17 cellular contexts compared by ENCODE assay signal in genomic region chr17:42850964-42851363, GRCh38. TPM values are rescaled to one million over a fixed set of nuclear protein-coding genes. Genes with fewer than 3 reads are reported as not detected.
A peak's percentile ranks its signal among the peaks of the same experiment; 100 is the strongest.
DNase-seq lines count a peak whose midpoint lies in the region; ATAC-seq and TF ChIP-seq lines count a peak whose summit lies in the region.
"Had no signal": no experiment of that assay in that cellular context is flagged by ENCODE, and none has a peak within 500 bp of the region (broad histone marks: within the 10 kb centered on the region; RNA-seq: fewer than 3 reads in every experiment).

Gene AOC3, plus strand, starts transcription at chr17:42851199. Its CDS starts 145 bp downstream, at chr17:42851344.

- no peaks in the 10 kb centered on the region for H3K27me3 Mint-ChIP-seq in chondrocyte (ENCODE audit: low read depth)

- intact Hi-C loops in left colon (cut with DNase I, micrococcal nuclease) (no loop called here), posterior vena cava (cut with DNase I) (no loop called here)

- H3K79me2 ChIP-seq in MM.1S (ENCODE audit: low read length), result no peaks in the 10 kb centered on the region

- no peaks in the 10 kb centered on the region for H3K36me3 ChIP-seq in MM.1S (replicated peaks; ENCODE audit: insufficient read depth, low read length)

- H3K36me3 Mint-ChIP-seq in chondrocyte (ENCODE audit: low read depth), result peaks cover under 1% of the 10 kb centered on the region
- H3K36me3 Mint-ChIP-seq: natural killer cell treated with Interleukin-12 subunit alpha and Interleukin-12 subunit beta and Interleukin-15 and Interleukin-18, amount 100 ng/mL, for 72 hours had no signal

- no peaks in the 10 kb centered on the region for H3K9me3 Mint-ChIP-seq in chondrocyte (ENCODE audit: low read depth)
- H3K9me3 Mint-ChIP-seq: natural killer cell treated with Interleukin-12 subunit alpha and Interleukin-12 subunit beta and Interleukin-15 and Interleukin-18, amount 100 ng/mL, for 72 hours had no signal

- peaks cover 30% of the 10 kb centered on the region for H3K4me1 Mint-ChIP-seq in chondrocyte (ENCODE audit: low read depth)

- ATAC-seq in left colon, result no peak
- ATAC-seq: GM12878; natural killer cell treated with Interleukin-12 subunit alpha and Interleukin-12 subunit beta and Interleukin-15 and Interleukin-18, amount 100 ng/mL, for 72 hours; T-helper 17 cell had no signal

- no peak within 1 kb of the TSS for H3K4me2 ChIP-seq in MM.1S (ENCODE audit: low read depth, low read length)
- H3K4me2 ChIP-seq: BLaER1 had no signal

- no peaks in the 10 kb centered on the region for H3K9me3 ChIP-seq in MM.1S (replicated peaks; ENCODE audit: insufficient read depth, low read length)
- H3K9me3 ChIP-seq: BLaER1 had no signal

- H3K9ac ChIP-seq in MM.1S (ENCODE audit: low read length), result no peak within 1 kb of the TSS
- H3K9ac ChIP-seq: BLaER1 had no signal

- DNase-seq in chondrocyte (ENCODE audit: low spot score) (no peak), left colon (peak; percentile 47 to 53), posterior vena cava (ENCODE audit: low spot score) (peak; percentile 88), ureter (ENCODE audit: low spot score) (peak; percentile 77), DMS53 (lab: John Stamatoyannopoulos, UW) (no peak), nucleus accumbens (lab: John Stamatoyannopoulos, UW) (no peak), MM.1S (no peak)
- DNase-seq: activated CD4-positive, alpha-beta T cell treated with anti-CD3 and anti-CD28 coated beads for 4 hours; activated T-cell treated with anti-CD3 and anti-CD28 coated beads, Interleukin-2, amount 50 U/mL, for 1 hour; GOT3; NCI-H2029; NCI-H69; T-helper 17 cell had no signal

- H3K4me3 ChIP-seq in MM.1S (ENCODE audit: low read length), result no peak within 1 kb of the TSS
- H3K4me3 ChIP-seq: BLaER1, GM12878 had no signal

- H3K27ac ChIP-seq in MM.1S (ENCODE audit: low read length), result no peak within 1 kb of the TSS
- H3K27ac ChIP-seq: BLaER1 had no signal

- no peaks in the 10 kb centered on the region for H3K9me2 ChIP-seq in MM.1S (replicated peaks; ENCODE audit: insufficient read depth, low read length)

- peak within 1 kb of the TSS; percentile 27 for H3K27ac Mint-ChIP-seq in chondrocyte (ENCODE audit: unreplicated experiment)
- H3K27ac Mint-ChIP-seq: natural killer cell treated with Interleukin-12 subunit alpha and Interleukin-12 subunit beta and Interleukin-15 and Interleukin-18, amount 100 ng/mL, for 72 hours; T-helper 17 cell had no signal

- no peak within 1 kb of the TSS for H3K4me3 Mint-ChIP-seq in chondrocyte (ENCODE audit: unreplicated experiment)
- H3K4me3 Mint-ChIP-seq: natural killer cell treated with Interleukin-12 subunit alpha and Interleukin-12 subunit beta and Interleukin-15 and Interleukin-18, amount 100 ng/mL, for 72 hours; T-helper 17 cell had no signal

- TF ChIP-seq CTCF in chondrocyte (IDR thresholded peaks at IDR 0.05) (no peak), MM.1S (IDR thresholded peaks at IDR 0.05; ENCODE audit: low read length) (no peak)

- no peak within 1 kb of the TSS for H2AFZ ChIP-seq in MM.1S (ENCODE audit: low read length)

- peaks cover 33% of the 10 kb centered on the region for H3K4me1 ChIP-seq in MM.1S (ENCODE audit: low read length)

- H4K20me1 ChIP-seq in MM.1S (ENCODE audit: insufficient read depth, low read length), result no peaks in the 10 kb centered on the region

- peaks cover 25% of the 10 kb centered on the region for H3F3A ChIP-seq in MM.1S (ENCODE audit: insufficient read depth, low read length)

- no peaks in the 10 kb centered on the region for H3K27me3 ChIP-seq in MM.1S (replicated peaks; ENCODE audit: insufficient read depth, low read length)
- H3K27me3 ChIP-seq: BLaER1 had no signal

RNA-seq across cellular contexts. Expression of gene AOC3, which starts in this region (rescaled TPM):
- total RNA-seq in chondrocyte (0.53 to 17.4 TPM (median 15.5 TPM) in 3 replicates), left colon (10 to 100 TPM in 1 of 2 donors, 1 to 10 TPM in 1; 5.6 to 27.1 TPM), posterior vena cava (100 to 1,000 TPM; 223 to 342 TPM), ureter (89.9 TPM)
- total RNA-seq: RPMI7951 had no signal

Comparison
In these comparisons a context has a peak if more than half of its experiments do, and no peak if none do; other contexts are left out.
1. DNase-seq: peak in left colon (2 of 2), posterior vena cava (single experiment) and ureter (single experiment); none in chondrocyte (single experiment), DMS53 (single experiment), nucleus accumbens (0 of 56) and MM.1S (single experiment).